In genomic region chr7:128608678-128609421, GRCh38 we compare ENCODE assay signal across 8 cellular contexts.
DNase-seq lines count a peak whose midpoint lies in the region; ATAC-seq and TF ChIP-seq lines count a peak whose summit lies in the region.
"Not testable (repeated sequence)": the region's sequence is repeated elsewhere in the genome, so short reads cannot be mapped to it uniquely, and the experiment has no call there.

No MANE protein-coding gene starts in this region.

- H3K4me3 Mint-ChIP-seq in T-cell = peak overlapping the region; percentile 58 to 73 (median 72)

- peak overlapping the region; percentile 80 to 89 for H3K27ac Mint-ChIP-seq in T-cell

- not testable (repeated sequence) for H3K9me3 Mint-ChIP-seq in T-cell

- not testable (repeated sequence) for TF ChIP-seq POLR2A in prostate gland (IDR thresholded peaks at IDR 0.05)

- ATAC-seq in GM18520 (IDR thresholded peaks at IDR 0.05; ENCODE audit: unreplicated experiment) (peak; percentile 83), HG02943 (IDR thresholded peaks at IDR 0.05; ENCODE audit: low read depth, unreplicated experiment) (peak; percentile 79), T-cell (replicated peaks in 1 of 4) (peak; percentile 88 to 95 (median 92)), Right ventricle myocardium superior (ENCODE audit: poor library complexity) (peak; percentile 82)

- not testable (repeated sequence) for H3K4me3 ChIP-seq in AG09309 (ENCODE audit: control insufficient read depth, low read depth, low read length); prostate gland
- H3K4me3 ChIP-seq in ascending aorta = peak overlapping the region in 1 of 2 donors; percentile 46

- POLR2A ChIA-PET in T-cell (lab: Charles Lee) = not testable (repeated sequence)

- not testable (repeated sequence) for DNase-seq in AG09309 (ENCODE audit: low read depth); ascending aorta (ENCODE audit: low spot score in 2 of 2); Right ventricle myocardium superior
- DNase-seq in NCI-H1694 treated with DMSO at 0.1 percent for 48 hours (lab: John Stamatoyannopoulos, UW) = peak; percentile 43
- DNase-seq in T-cell = peak in 30 of 34 experiments; percentile 4 to 56 (median 30)
- peak; percentile 43 for DNase-seq in prostate gland (ENCODE audit: low spot score)

- not testable (repeated sequence) for H3K9me3 ChIP-seq in ascending aorta, prostate gland

- CTCF ChIA-PET in T-cell (lab: Charles Lee) = interaction anchor here in 1 of 2 donors (0.8 to 0.9 kb wide), 2 partner anchors 149 to 275 kb away, joined by 3 to 9 read pairs; no protein-coding TSS in a partner anchor

- not testable (repeated sequence) for H3K36me3 Mint-ChIP-seq in T-cell

- WGBS in prostate gland = 7% methylated on average over 6 of the region's 6 CpGs

- H3K4me1 Mint-ChIP-seq in T-cell = not testable (repeated sequence)

- intact Hi-C loops in ascending aorta (cut with DNase I) = not testable (repeated sequence)
- intact Hi-C loops in Right ventricle myocardium superior (cut with DNase I) (loop anchor here (5.0 kb wide), 1 partner anchor 273 kb away; no protein-coding TSS in a partner anchor), prostate gland (cut with DNase I) (loop anchor here (5.0 kb wide), 1 partner anchor 258 kb away; a partner anchor contains a TSS)

- H3K27ac ChIP-seq in ascending aorta, prostate gland: not testable (repeated sequence)

- not testable (repeated sequence) for H3K27me3 ChIP-seq in ascending aorta; prostate gland (replicated peaks; ENCODE audit: insufficient read depth)

- not testable (repeated sequence) for H3K4me1 ChIP-seq in ascending aorta; prostate gland (replicated peaks)

- not testable (repeated sequence) for H3K27me3 Mint-ChIP-seq in T-cell

- peaks cover 6 to 11% of the 10 kb centered on the region in 2 donors for H3K36me3 ChIP-seq in ascending aorta
- not testable (repeated sequence) for H3K36me3 ChIP-seq in prostate gland

- peak; percentile 34 for TF ChIP-seq CTCF in AG09309 (IDR thresholded peaks at IDR 0.05; ENCODE audit: control insufficient read depth, insufficient read depth, low read depth, low read length, missing control alignments)
- TF ChIP-seq CTCF in ascending aorta (IDR thresholded peaks at IDR 0.05) = peak; percentile 42 to 56 (median 49)
- TF ChIP-seq CTCF in prostate gland (IDR thresholded peaks at IDR 0.05) = peak in 3 of 4 experiments; percentile 42 to 69 (median 66)
